Comparison of ENCODE assay signal across 24 cellular contexts in genomic region chr20:59585714-59586404, GRCh38. TPM values are rescaled to one million over a fixed set of nuclear protein-coding genes. Genes with fewer than 3 reads are reported as not detected.
DNase-seq lines count a peak whose midpoint lies in the region; ATAC-seq and TF ChIP-seq lines count a peak whose summit lies in the region.
"Had no signal": no experiment of that assay in that cellular context is flagged by ENCODE, and none has a peak within 500 bp of the region (broad histone marks: within the 10 kb centered on the region; RNA-seq: fewer than 3 reads in every experiment).

No MANE protein-coding gene starts in this region.

- H3K36me3 ChIP-seq in SJCRH30, result no peaks in the 10 kb centered on the region
- no peaks in the 10 kb centered on the region for H3K36me3 ChIP-seq in left ventricle myocardium inferior
- no peaks in the 10 kb centered on the region for H3K36me3 ChIP-seq in uterus
- H3K36me3 ChIP-seq: pancreas, right lobe of liver had no signal

- peaks cover 7% of the 10 kb centered on the region for H3K27me3 Mint-ChIP-seq in activated naive CD8-positive, alpha-beta T cell treated with anti-CD3 and anti-CD28 coated beads, Interleukin-2, amount 10 ng/mL, durations not matched to agents 7 days and 5 days
- H3K27me3 Mint-ChIP-seq in activated naive CD8-positive, alpha-beta T cell treated with anti-CD3 and anti-CD28 coated beads, Interleukin-2, amount 50 U/mL, for 24 hours, result peaks cover 5% of the 10 kb centered on the region

- ATAC-seq in activated naive CD8-positive, alpha-beta T cell treated with anti-CD3 and anti-CD28 coated beads, Interleukin-2, amount 10 ng/mL, durations not matched to agents 7 days and 5 days (ENCODE audit: low read depth), result peak; percentile 53
- no peak for ATAC-seq in activated naive CD8-positive, alpha-beta T cell treated with anti-CD3 and anti-CD28 coated beads, Interleukin-2, amount 50 U/mL, for 24 hours
- no peak for ATAC-seq in GM21447 (IDR thresholded peaks at IDR 0.05; ENCODE audit: unreplicated experiment)
- ATAC-seq: natural killer cell, pancreas, right lobe of liver had no signal

- H3K9me3 Mint-ChIP-seq in activated naive CD8-positive, alpha-beta T cell treated with anti-CD3 and anti-CD28 coated beads, Interleukin-2, amount 10 ng/mL, durations not matched to agents 7 days and 5 days, result no peaks in the 10 kb centered on the region
- no peaks in the 10 kb centered on the region for H3K9me3 Mint-ChIP-seq in activated naive CD8-positive, alpha-beta T cell treated with anti-CD3 and anti-CD28 coated beads, Interleukin-2, amount 50 U/mL, for 24 hours
- H3K9me3 Mint-ChIP-seq: natural killer cell had no signal

- TF ChIP-seq CTCF in left ventricle myocardium inferior (IDR thresholded peaks at IDR 0.05; ENCODE audit: borderline replicate concordance), result peak; percentile 23
- no peak for TF ChIP-seq CTCF in uterus (IDR thresholded peaks at IDR 0.05)

- no peak for TF ChIP-seq POLR2A in uterus (IDR thresholded peaks at IDR 0.05)

- POLR2A ChIA-PET in activated naive CD8-positive, alpha-beta T cell treated with anti-CD3 and anti-CD28 coated beads, Interleukin-2, amount 10 ng/mL, durations not matched to agents 7 days and 5 days (lab: Charles Lee), result no interaction called here

- H3K9me3 ChIP-seq in SJCRH30 (replicated peaks), result no peaks in the 10 kb centered on the region
- H3K9me3 ChIP-seq in left ventricle myocardium inferior (replicated peaks), result peaks cover 8% of the 10 kb centered on the region
- H3K9me3 ChIP-seq in uterus, result no peaks in the 10 kb centered on the region
- H3K9me3 ChIP-seq: pancreas, right lobe of liver had no signal

- intact Hi-C loops in left ventricle myocardium inferior (cut with micrococcal nuclease), result no loop called here
- intact Hi-C loops in uterus (cut with DNase I; ENCODE audit: low total_unique reads), result no loop called here

- H3K4me3 ChIP-seq in SJCRH30 (no peak overlapping the region), left ventricle myocardium inferior (peak overlapping the region; percentile 27), uterus (no peak overlapping the region)
- H3K4me3 ChIP-seq: pancreas, right lobe of liver had no signal

- H3K4me1 ChIP-seq in SJCRH30 (peaks cover 7% of the 10 kb centered on the region), left ventricle myocardium inferior (peaks cover 39% of the 10 kb centered on the region), uterus (peaks cover 0 to 7% of the 10 kb centered on the region in 2 donors)
- H3K4me1 ChIP-seq: pancreas, right lobe of liver had no signal

- DNase-seq in activated naive CD8-positive, alpha-beta T cell treated with anti-CD3 and anti-CD28 coated beads, Interleukin-2, amount 10 ng/mL, durations not matched to agents 7 days and 5 days, result no peak
- DNase-seq in activated naive CD8-positive, alpha-beta T cell treated with anti-CD3 and anti-CD28 coated beads, Interleukin-2, amount 50 U/mL, for 24 hours, result no peak
- peak; percentile 30 to 60 for DNase-seq in SJCRH30
- no peak for DNase-seq in left ventricle myocardium inferior
- no peak for DNase-seq in D341Med (ENCODE audit: low spot score)
- DNase-seq in uterus, result no peak
- no peak for DNase-seq in EL
- DNase-seq: activated naive CD4-positive, alpha-beta T cell treated with Interleukin-2 at 50 U/mL for 16 hours; activated T-cell treated with anti-CD3 and anti-CD28 coated beads, Interleukin-2, amount 50 U/mL, for 48 hours; amygdala; GDM1; natural killer cell; NCI-H1105 treated with DMSO at 0.1 percent for 48 hours; NCI-H2081; NCI-H510A; NK-92 treated with Interleukin-12 subunit alpha and Interleukin-12 subunit beta, amount 100 ng/mL, for 24 hours; pancreas; RPMI8226 had no signal

- H3K4me1 Mint-ChIP-seq in activated naive CD8-positive, alpha-beta T cell treated with anti-CD3 and anti-CD28 coated beads, Interleukin-2, amount 10 ng/mL, durations not matched to agents 7 days and 5 days, result peaks cover 13% of the 10 kb centered on the region
- no peaks in the 10 kb centered on the region for H3K4me1 Mint-ChIP-seq in activated naive CD8-positive, alpha-beta T cell treated with anti-CD3 and anti-CD28 coated beads, Interleukin-2, amount 50 U/mL, for 24 hours
- H3K4me1 Mint-ChIP-seq: natural killer cell had no signal

- H3K27ac ChIP-seq in SJCRH30 (no peak overlapping the region), left ventricle myocardium inferior (replicated peaks) (peak overlapping the region; percentile 73), uterus (no peak overlapping the region)
- H3K27ac ChIP-seq: KMS-11, pancreas, right lobe of liver had no signal

- peak overlapping the region; percentile 40 for H3K4me3 Mint-ChIP-seq in activated naive CD8-positive, alpha-beta T cell treated with anti-CD3 and anti-CD28 coated beads, Interleukin-2, amount 10 ng/mL, durations not matched to agents 7 days and 5 days
- H3K4me3 Mint-ChIP-seq in activated naive CD8-positive, alpha-beta T cell treated with anti-CD3 and anti-CD28 coated beads, Interleukin-2, amount 50 U/mL, for 24 hours, result no peak overlapping the region
- H3K4me3 Mint-ChIP-seq: CD14-positive monocyte, natural killer cell had no signal

- no peaks in the 10 kb centered on the region for H3K36me3 Mint-ChIP-seq in activated naive CD8-positive, alpha-beta T cell treated with anti-CD3 and anti-CD28 coated beads, Interleukin-2, amount 10 ng/mL, durations not matched to agents 7 days and 5 days
- H3K36me3 Mint-ChIP-seq in activated naive CD8-positive, alpha-beta T cell treated with anti-CD3 and anti-CD28 coated beads, Interleukin-2, amount 50 U/mL, for 24 hours (ENCODE audit: low read depth), result no peaks in the 10 kb centered on the region
- H3K36me3 Mint-ChIP-seq: CD14-positive monocyte, natural killer cell had no signal

- H3K27me3 ChIP-seq in SJCRH30 (peaks cover 45% of the 10 kb centered on the region), left ventricle myocardium inferior (ENCODE audit: low read depth) (no peaks in the 10 kb centered on the region), uterus (no peaks in the 10 kb centered on the region)
- H3K27me3 ChIP-seq: pancreas, right lobe of liver had no signal

- H3K27ac Mint-ChIP-seq in activated naive CD8-positive, alpha-beta T cell treated with anti-CD3 and anti-CD28 coated beads, Interleukin-2, amount 10 ng/mL, durations not matched to agents 7 days and 5 days, result peak overlapping the region; percentile 83
- no peak overlapping the region for H3K27ac Mint-ChIP-seq in activated naive CD8-positive, alpha-beta T cell treated with anti-CD3 and anti-CD28 coated beads, Interleukin-2, amount 50 U/mL, for 24 hours
- H3K27ac Mint-ChIP-seq: CD14-positive monocyte, natural killer cell had no signal

RNA-seq across cellular contexts. Expression of gene PHACTR3, which starts 18.5 kb away (rescaled TPM):
- not detected for total RNA-seq in activated naive CD8-positive, alpha-beta T cell treated with anti-CD3 and anti-CD28 coated beads, Interleukin-2, amount 10 ng/mL, durations not matched to agents 7 days and 5 days
- total RNA-seq in SJCRH30 (2014; rRNA removed; shearing (Covaris generic)), result not detected in 2 replicates
- total RNA-seq in left ventricle myocardium inferior (4.3 TPM), uterus (1 to 10 TPM in 1 of 4 donors, under 1 TPM in 3; 0.26 to 3.2 (median 0.57) TPM)
- total RNA-seq: activated CD8-positive, alpha-beta memory T cell treated with anti-CD3 and anti-CD28 coated beads for 36 hours; glomerular endothelial cell; natural killer cell had no signal

Comparison
In these comparisons a context has a peak if more than half of its experiments do, and no peak if none do; other contexts are left out.
1. DNase-seq: peak in SJCRH30 (2 of 2); none in activated naive CD8-positive, alpha-beta T cell treated with anti-CD3 and anti-CD28 coated beads, Interleukin-2, amount 10 ng/mL, durations not matched to agents 7 days and 5 days (single experiment), activated naive CD8-positive, alpha-beta T cell treated with anti-CD3 and anti-CD28 coated beads, Interleukin-2, amount 50 U/mL, for 24 hours (single experiment), left ventricle myocardium inferior (single experiment), D341Med (single experiment), uterus (0 of 2) and EL (single experiment).